Comparison of ENCODE assay signal across 8 cellular contexts in genomic region chr6:13427838-13428527, GRCh38. TPM values are rescaled to one million over a fixed set of nuclear protein-coding genes. Genes with fewer than 3 reads are reported as not detected.
DNase-seq lines count a peak whose midpoint lies in the region; ATAC-seq, FAIRE-seq and TF ChIP-seq lines count a peak whose summit lies in the region.

No MANE protein-coding gene starts in this region.

- intact Hi-C loops in HepG2 (cut with micrococcal nuclease; ENCODE audit: unreplicated experiment), result no loop called here
- intact Hi-C loops in PC-3 (cut with micrococcal nuclease), result no loop called here

- no peak for FAIRE-seq in HepG2 (lab: Jason Lieb, UNC)

- no peaks in the 10 kb centered on the region for H3K27me3 Mint-ChIP-seq in CD8-positive, alpha-beta memory T cell

- no peaks in the 10 kb centered on the region for H3K9me2 ChIP-seq in PC-3 (replicated peaks; ENCODE audit: low read length)

- no peak for TF ChIP-seq EP300 in HepG2 (IDR thresholded peaks at IDR 0.05; ENCODE audit: low read depth in 2 of 2, low read length in 2 of 2)
- TF ChIP-seq EP300 in HepG2 (CRISPR knock-in tag; IDR thresholded peaks at IDR 0.05; ENCODE audit: borderline replicate concordance), result no peak

- in situ Hi-C loops in HepG2 (cut with HindIII; ENCODE audit: extremely low pct_ligation_motif_present, low pct_unique_long_range_greater_than_20kb), result no loop called here

- TF ChIP-seq POLR2A in HepG2 (IDR thresholded peaks at IDR 0.05; ENCODE audit: insufficient read depth in 1 of 2, low read depth in 2 of 2, low read length in 2 of 2), result no peak

- ATAC-seq in GM21360 (IDR thresholded peaks at IDR 0.05; ENCODE audit: unreplicated experiment) (peak; percentile 60), HepG2 (no peak), PC-3 (no peak)

- H3K4me3 Mint-ChIP-seq in CD8-positive, alpha-beta memory T cell, result peak overlapping the region; percentile 71 to 86 (median 79)

- no peaks in the 10 kb centered on the region for H3K9me3 Mint-ChIP-seq in CD8-positive, alpha-beta memory T cell

- H3K36me3 ChIP-seq in CD8-positive, alpha-beta memory T cell (ENCODE audit: insufficient read depth, low read length), result no peaks in the 10 kb centered on the region
- H3K36me3 ChIP-seq in HepG2 (replicated peaks in 1 of 2; ENCODE audit: control insufficient read depth in 1 of 2, insufficient read depth in 2 of 2, low read length in 2 of 2) (no peaks in the 10 kb centered on the region), PC-3 (ENCODE audit: low read depth, low read length) (no peaks in the 10 kb centered on the region)

- H3K4me3 ChIP-seq in CD8-positive, alpha-beta memory T cell (ENCODE audit: low read length), result peak overlapping the region; percentile 42
- H3K4me3 ChIP-seq in HL-60 (replicated peaks; ENCODE audit: insufficient read depth, low read length) (no peak overlapping the region), HepG2 (replicated peaks in 1 of 3; ENCODE audit: insufficient read depth in 1 of 3, low read depth in 2 of 3, low read length in 3 of 3) (no peak overlapping the region), PC-3 (ENCODE audit: low read length) (no peak overlapping the region)

- H3K4me1 ChIP-seq in CD8-positive, alpha-beta memory T cell (ENCODE audit: insufficient read depth, low read length), result peaks cover 52% of the 10 kb centered on the region
- H3K4me1 ChIP-seq in HepG2 (ENCODE audit: insufficient read depth, low read length) (peaks cover 19% of the 10 kb centered on the region), PC-3 (ENCODE audit: insufficient read depth, low read length) (peaks cover 9% of the 10 kb centered on the region; the same call in 1 of the 2 replicates)

- peak; percentile 53 to 85 (median 64) for DNase-seq in CD8-positive, alpha-beta memory T cell
- DNase-seq in HL-60 (ENCODE audit: low read depth in 1 of 2, low spot score in 1 of 2), result peak in 1 of 2 experiments; percentile 88
- DNase-seq in activated T-cell treated with anti-CD3 and anti-CD28 coated beads for 1 hour (ENCODE audit: low read depth), result peak; percentile 46
- no peak for DNase-seq in HepG2 (ENCODE audit: low spot score)
- peak; percentile 66 to 78 for DNase-seq in stimulated activated CD8-positive, alpha-beta memory T cell treated with anti-CD3 and anti-CD28 coated beads, Interleukin-7, amount 100 ng/mL, for 4 hours (ENCODE audit: low read depth in 2 of 2)
- no peak for DNase-seq in PC-3
- DNase-seq in SKM-1 treated with dmso at 0.1 percent for 144 hours (lab: John Stamatoyannopoulos, UW; ENCODE audit: unreplicated experiment), result no peak

- H4K20me1 ChIP-seq in HepG2 (ENCODE audit: insufficient read depth, low read length) (no peaks in the 10 kb centered on the region), PC-3 (ENCODE audit: low read length) (no peaks in the 10 kb centered on the region)

- BruUV-seq in HepG2 (replicated peaks; lab: Mats Ljungman, UMichigan) (no TSS peak), PC-3 (replicated peaks; lab: Mats Ljungman, UMichigan) (no TSS peak)

- TF ChIP-seq CTCF in HL-60 (IDR thresholded peaks at IDR 0.05; ENCODE audit: insufficient read depth, low read length) (peak; percentile 3), HepG2 (CRISPR knock-in tag; IDR thresholded peaks at IDR 0.05) (no peak), PC-3 (conservative IDR thresholded peaks at IDR 0.05; ENCODE audit: low read depth, low read length) (no peak)

- peaks cover 65 to 75% (median 74%) of the 10 kb centered on the region in 3 donors for H3K4me1 Mint-ChIP-seq in CD8-positive, alpha-beta memory T cell

- peak overlapping the region; percentile 47 for H3K27ac ChIP-seq in CD8-positive, alpha-beta memory T cell (ENCODE audit: low read depth, low read length)
- H3K27ac ChIP-seq in HL-60 (replicated peaks), result peak overlapping the region; percentile 39
- H3K27ac ChIP-seq in HepG2 (ENCODE audit: extremely low read length, insufficient read depth, low read length), result no peak overlapping the region
- H3K27ac ChIP-seq in PC-3 (ENCODE audit: low read length), result no peak overlapping the region

- CTCF ChIA-PET in CD8-positive, alpha-beta memory T cell (lab: Charles Lee), result interaction anchor here (0.7 to 1.8 kb wide), 10 partner anchors 9 to 639 kb away, joined by 3 to 7 read pairs (median 4); partner anchors contain the start of gene TBC1D7
- CTCF ChIA-PET in HepG2 (lab: Yijun Ruan, JAX; ENCODE audit: low intra/inter-chr PET ratio, low total read pairs), result no interaction called here
- CTCF ChIA-PET in PC-3 (lab: Charles Lee), result no interaction called here

- 93% methylated on average over 24 of the region's 24 CpGs for WGBS in HepG2 (ENCODE audit: low lambda C conversion rate)

- H2AFZ ChIP-seq in HepG2 (ENCODE audit: low read length) (no peak overlapping the region), PC-3 (ENCODE audit: low read length) (no peak overlapping the region)

- H3K79me2 ChIP-seq in HepG2 (ENCODE audit: insufficient read depth, low read length) (no peaks in the 10 kb centered on the region), PC-3 (ENCODE audit: low read length) (peaks cover 12% of the 10 kb centered on the region)

- no peaks in the 10 kb centered on the region for H3F3A ChIP-seq in PC-3 (ENCODE audit: low read length, unreplicated experiment)

- no peak overlapping the region for H3K4me2 ChIP-seq in HepG2 (ENCODE audit: low read depth, low read length)
- H3K4me2 ChIP-seq in PC-3 (ENCODE audit: low read length), result no peak overlapping the region

- H3K9ac ChIP-seq in HepG2 (ENCODE audit: insufficient read depth, low read depth, low read length), result no peak overlapping the region
- H3K9ac ChIP-seq in PC-3 (ENCODE audit: low read length), result no peak overlapping the region

- peaks cover 0 to 5% (median 0%) of the 10 kb centered on the region in 3 donors for H3K36me3 Mint-ChIP-seq in CD8-positive, alpha-beta memory T cell

- H3K9me3 ChIP-seq in CD8-positive, alpha-beta memory T cell (ENCODE audit: low read length), result no peaks in the 10 kb centered on the region
- H3K9me3 ChIP-seq in HepG2 (ENCODE audit: low read length) (no peaks in the 10 kb centered on the region), PC-3 (ENCODE audit: low read length) (no peaks in the 10 kb centered on the region)

- POLR2A ChIA-PET in CD8-positive, alpha-beta memory T cell (lab: Charles Lee), result interaction anchor here (0.7 to 1.5 kb wide), 2 partner anchors 99 to 263 kb away, joined by 3 read pairs; partner anchors contain the start of gene TBC1D7
- POLR2A ChIA-PET in HepG2 (lab: Yijun Ruan, JAX), result no interaction called here
- POLR2A ChIA-PET in PC-3 (lab: Charles Lee; ENCODE audit: unreplicated experiment), result no interaction called here

- no peak for TF ChIP-seq RAD21 in HepG2 (CRISPR knock-in tag; IDR thresholded peaks at IDR 0.05)

- peak overlapping the region; percentile 93 to 98 (median 94) for H3K27ac Mint-ChIP-seq in CD8-positive, alpha-beta memory T cell

- no peaks in the 10 kb centered on the region for H3K27me3 ChIP-seq in CD8-positive, alpha-beta memory T cell (ENCODE audit: insufficient read depth, low read length, poor library complexity, severe bottlenecking)
- no peaks in the 10 kb centered on the region for H3K27me3 ChIP-seq in HL-60 (ENCODE audit: insufficient read depth, poor library complexity, severe bottlenecking)
- H3K27me3 ChIP-seq in HepG2 (ENCODE audit: control insufficient read depth in 1 of 2, insufficient read depth in 2 of 2, low read length in 2 of 2), result no peaks in the 10 kb centered on the region
- no peaks in the 10 kb centered on the region for H3K27me3 ChIP-seq in PC-3 (ENCODE audit: low read length)

TF ChIP-seq in HepG2, 621 proteins besides CTCF, POLR2A, EP300 and RAD21:
- TF ChIP-seq MNT (IDR thresholded peaks at IDR 0.05) (peak; percentile 95), MYC (CRISPR knock-in tag; IDR thresholded peaks at IDR 0.05; ENCODE audit: borderline replicate concordance) (no peak)

RNA-seq across cellular contexts. Expression of gene GFOD1, which starts 59.4 kb away (rescaled TPM):
- total RNA-seq in CD8-positive, alpha-beta memory T cell, result 1 to 10 TPM; 8.2 to 8.7 TPM
- polyA plus RNA-seq in CD8-positive, alpha-beta memory T cell, result 3.6 TPM
- total RNA-seq in HepG2 (2016; rRNA removed; fragmentation: Illumina TruSeq; extraction: Trizol) (6.4 TPM in 2 replicates), PC-3 (2014; rRNA removed) (16.0 and 21.8 TPM in 2 replicates)
- total RNA-seq in HepG2 (2016; cell fraction: cytosol; rRNA removed; fragmentation: Illumina TruSeq; extraction: Trizol; ENCODE audit: low read depth), result 1.1 TPM in 2 replicates
- 5.1 and 7.1 TPM in 2 replicates for total RNA-seq in HepG2 (2016; cell fraction: insoluble cytoplasmic fraction; rRNA removed; fragmentation: Illumina TruSeq; extraction: Trizol)
- total RNA-seq in HepG2 (2016; cell fraction: membrane; rRNA removed; fragmentation: Illumina TruSeq; extraction: Trizol), result 3.3 and 3.7 TPM in 2 replicates
- 11.3 and 14.8 TPM in 2 replicates for total RNA-seq in HepG2 (2016; cell fraction: nucleus; rRNA removed; fragmentation: Illumina TruSeq; extraction: Trizol)
- polyA plus RNA-seq in HepG2 (2011; rRNA removed), result 1.8 and 1.9 TPM in 2 replicates
- 1.1 and 1.2 TPM in 2 replicates for polyA plus RNA-seq in HepG2 (2011; cell fraction: cytosol; rRNA removed)
- polyA plus RNA-seq in HepG2 (2011; cell fraction: nucleus; rRNA removed), result 3.9 TPM in 2 replicates
- polyA plus RNA-seq in HepG2 (2012), result 0.56 and 0.64 TPM in 2 replicates
- 0.99 and 1.2 TPM in 2 replicates for polyA plus RNA-seq in HepG2 (2016; cell fraction: cytosol; fragmentation: Illumina TruSeq; extraction: Trizol; ENCODE audit: low read depth)
- polyA plus RNA-seq in HepG2 (2016; cell fraction: insoluble cytoplasmic fraction; fragmentation: Illumina TruSeq; extraction: Trizol; ENCODE audit: low read depth), result 2.9 and 3.7 TPM in 2 replicates
- polyA plus RNA-seq in HepG2 (2016; cell fraction: membrane; fragmentation: Illumina TruSeq; extraction: Trizol; ENCODE audit: low read depth), result 2.2 and 2.5 TPM in 2 replicates
- 8.2 and 9.4 TPM in 2 replicates for polyA plus RNA-seq in HepG2 (2016; cell fraction: nucleus; fragmentation: Illumina TruSeq; extraction: Trizol; ENCODE audit: insufficient read depth, low read depth)
- polyA minus RNA-seq in HepG2 (2011; rRNA and poly(A)+ RNA removed; ENCODE audit: low replicate concordance), result 10.2 and 14.8 TPM in 2 replicates
- 1.8 and 2.1 TPM in 2 replicates for polyA minus RNA-seq in HepG2 (2011; cell fraction: cytosol; rRNA and poly(A)+ RNA removed)
- polyA minus RNA-seq in HepG2 (2011; cell fraction: nucleus; rRNA and poly(A)+ RNA removed), result 6.7 and 7.7 TPM in 2 replicates

Comparison
In these comparisons a context has a peak if more than half of its experiments do, and no peak if none do; other contexts are left out.
1. DNase-seq: peak in CD8-positive, alpha-beta memory T cell (5 of 5), activated T-cell treated with anti-CD3 and anti-CD28 coated beads for 1 hour (single experiment) and stimulated activated CD8-positive, alpha-beta memory T cell treated with anti-CD3 and anti-CD28 coated beads, Interleukin-7, amount 100 ng/mL, for 4 hours (2 of 2); none in HepG2 (single experiment), PC-3 (single experiment) and SKM-1 treated with dmso at 0.1 percent for 144 hours (single experiment).
2. H3K27ac ChIP-seq: peak in CD8-positive, alpha-beta memory T cell (single experiment) and HL-60 (single experiment); none in HepG2 (single experiment) and PC-3 (single experiment).